ENCODE assay signal across 1 cellular context in the genomic region with DNA sequence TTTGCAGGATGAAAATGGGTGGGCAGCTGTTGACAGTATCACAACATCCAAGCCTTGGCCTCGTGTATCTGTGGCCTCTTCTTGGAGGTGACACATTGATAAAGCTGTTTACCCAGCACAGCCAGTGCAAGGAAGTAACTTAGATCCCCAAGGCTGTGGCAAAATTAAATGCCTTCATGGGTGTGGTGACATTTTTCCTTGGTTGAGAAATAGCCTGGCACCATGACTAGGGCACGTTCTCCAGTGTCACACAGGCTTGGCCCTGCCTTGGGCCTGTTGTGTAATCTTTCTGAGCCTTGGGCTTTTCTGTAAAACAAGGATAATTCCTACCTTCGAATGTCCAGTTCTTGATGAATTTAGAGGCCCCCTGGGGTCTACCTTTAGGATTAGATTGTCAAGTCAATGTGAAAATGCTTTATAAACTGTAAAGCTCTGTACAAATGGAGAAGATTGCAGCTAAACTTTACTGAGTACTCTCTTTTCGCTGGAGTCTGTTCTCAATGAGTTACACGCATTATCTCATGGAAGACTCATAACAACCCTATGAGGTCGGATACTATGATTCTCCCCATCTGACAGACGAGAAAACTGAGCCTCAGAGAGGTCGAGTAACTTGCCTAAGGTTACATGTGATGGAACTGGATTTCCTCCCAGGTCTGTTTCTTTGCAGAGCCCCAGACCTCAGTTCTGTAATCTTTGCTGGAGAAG.
TF ChIP-seq lines count a peak whose summit lies in the region.

No MANE protein-coding gene starts in this region.

TF ChIP-seq in HepG2, 621 proteins besides CTCF, POLR2A, EP300 and RAD21:
- TF ChIP-seq, protein P1, sequence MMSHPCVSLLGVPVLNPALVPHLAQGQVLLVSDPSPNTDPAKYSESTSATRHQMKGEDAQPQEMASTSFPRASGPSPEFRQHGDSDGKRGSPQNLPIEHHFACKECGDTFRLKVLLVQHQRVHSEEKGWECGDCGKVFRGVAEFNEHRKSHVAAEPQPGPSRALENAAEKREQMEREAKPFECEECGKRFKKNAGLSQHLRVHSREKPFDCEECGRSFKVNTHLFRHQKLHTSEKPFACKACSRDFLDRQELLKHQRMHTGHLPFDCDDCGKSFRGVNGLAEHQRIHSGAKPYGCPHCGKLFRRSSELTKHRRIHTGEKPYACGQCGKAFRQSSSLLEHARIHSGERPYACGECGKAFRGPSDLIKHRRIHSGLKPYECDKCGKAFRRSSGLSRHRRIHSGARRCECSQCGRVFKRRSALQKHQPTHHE (CRISPR knock-in tag; IDR thresholded peaks at IDR 0.05; ENCODE audit: borderline replicate concordance): no peak
- TF ChIP-seq ETV6 (CRISPR knock-in tag; conservative IDR thresholded peaks at IDR 0.05) (no peak), ZNF670 (CRISPR knock-in tag; IDR thresholded peaks at IDR 0.05; ENCODE audit: borderline replicate concordance) (no peak), CEBPB (IDR thresholded peaks at IDR 0.05; ENCODE audit: borderline replicate concordance, low read depth, low read length) (peak; percentile 43; the same call in 1 of the 2 replicates)
- TF ChIP-seq, protein P2, sequence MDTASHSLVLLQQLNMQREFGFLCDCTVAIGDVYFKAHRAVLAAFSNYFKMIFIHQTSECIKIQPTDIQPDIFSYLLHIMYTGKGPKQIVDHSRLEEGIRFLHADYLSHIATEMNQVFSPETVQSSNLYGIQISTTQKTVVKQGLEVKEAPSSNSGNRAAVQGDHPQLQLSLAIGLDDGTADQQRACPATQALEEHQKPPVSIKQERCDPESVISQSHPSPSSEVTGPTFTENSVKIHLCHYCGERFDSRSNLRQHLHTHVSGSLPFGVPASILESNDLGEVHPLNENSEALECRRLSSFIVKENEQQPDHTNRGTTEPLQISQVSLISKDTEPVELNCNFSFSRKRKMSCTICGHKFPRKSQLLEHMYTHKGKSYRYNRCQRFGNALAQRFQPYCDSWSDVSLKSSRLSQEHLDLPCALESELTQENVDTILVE (CRISPR knock-in tag; IDR thresholded peaks at IDR 0.05): no peak
- TF ChIP-seq, protein P3, sequence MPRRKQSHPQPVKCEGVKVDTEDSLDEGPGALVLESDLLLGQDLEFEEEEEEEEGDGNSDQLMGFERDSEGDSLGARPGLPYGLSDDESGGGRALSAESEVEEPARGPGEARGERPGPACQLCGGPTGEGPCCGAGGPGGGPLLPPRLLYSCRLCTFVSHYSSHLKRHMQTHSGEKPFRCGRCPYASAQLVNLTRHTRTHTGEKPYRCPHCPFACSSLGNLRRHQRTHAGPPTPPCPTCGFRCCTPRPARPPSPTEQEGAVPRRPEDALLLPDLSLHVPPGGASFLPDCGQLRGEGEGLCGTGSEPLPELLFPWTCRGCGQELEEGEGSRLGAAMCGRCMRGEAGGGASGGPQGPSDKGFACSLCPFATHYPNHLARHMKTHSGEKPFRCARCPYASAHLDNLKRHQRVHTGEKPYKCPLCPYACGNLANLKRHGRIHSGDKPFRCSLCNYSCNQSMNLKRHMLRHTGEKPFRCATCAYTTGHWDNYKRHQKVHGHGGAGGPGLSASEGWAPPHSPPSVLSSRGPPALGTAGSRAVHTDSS (CRISPR knock-in tag; conservative IDR thresholded peaks at IDR 0.05): no peak
- TF ChIP-seq, protein P4, sequence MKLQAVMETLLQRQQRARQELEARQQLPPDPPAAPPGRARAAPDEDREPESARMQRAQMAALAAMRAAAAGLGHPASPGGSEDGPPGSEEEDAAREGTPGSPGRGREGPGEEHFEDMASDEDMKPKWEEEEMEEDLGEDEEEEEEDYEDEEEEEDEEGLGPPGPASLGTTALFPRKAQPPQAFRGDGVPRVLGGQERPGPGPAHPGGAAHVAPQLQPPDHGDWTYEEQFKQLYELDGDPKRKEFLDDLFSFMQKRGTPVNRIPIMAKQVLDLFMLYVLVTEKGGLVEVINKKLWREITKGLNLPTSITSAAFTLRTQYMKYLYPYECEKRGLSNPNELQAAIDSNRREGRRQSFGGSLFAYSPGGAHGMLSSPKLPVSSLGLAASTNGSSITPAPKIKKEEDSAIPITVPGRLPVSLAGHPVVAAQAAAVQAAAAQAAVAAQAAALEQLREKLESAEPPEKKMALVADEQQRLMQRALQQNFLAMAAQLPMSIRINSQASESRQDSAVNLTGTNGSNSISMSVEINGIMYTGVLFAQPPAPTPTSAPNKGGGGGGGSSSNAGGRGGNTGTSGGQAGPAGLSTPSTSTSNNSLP (IDR thresholded peaks at IDR 0.05; ENCODE audit: low read depth, low read length): no peak
- TF ChIP-seq, protein P5, sequence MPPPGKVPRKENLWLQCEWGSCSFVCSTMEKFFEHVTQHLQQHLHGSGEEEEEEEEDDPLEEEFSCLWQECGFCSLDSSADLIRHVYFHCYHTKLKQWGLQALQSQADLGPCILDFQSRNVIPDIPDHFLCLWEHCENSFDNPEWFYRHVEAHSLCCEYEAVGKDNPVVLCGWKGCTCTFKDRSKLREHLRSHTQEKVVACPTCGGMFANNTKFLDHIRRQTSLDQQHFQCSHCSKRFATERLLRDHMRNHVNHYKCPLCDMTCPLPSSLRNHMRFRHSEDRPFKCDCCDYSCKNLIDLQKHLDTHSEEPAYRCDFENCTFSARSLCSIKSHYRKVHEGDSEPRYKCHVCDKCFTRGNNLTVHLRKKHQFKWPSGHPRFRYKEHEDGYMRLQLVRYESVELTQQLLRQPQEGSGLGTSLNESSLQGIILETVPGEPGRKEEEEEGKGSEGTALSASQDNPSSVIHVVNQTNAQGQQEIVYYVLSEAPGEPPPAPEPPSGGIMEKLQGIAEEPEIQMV (CRISPR knock-in tag; IDR thresholded peaks at IDR 0.05; ENCODE audit: low read depth): no peak
- TF ChIP-seq, protein P6, sequence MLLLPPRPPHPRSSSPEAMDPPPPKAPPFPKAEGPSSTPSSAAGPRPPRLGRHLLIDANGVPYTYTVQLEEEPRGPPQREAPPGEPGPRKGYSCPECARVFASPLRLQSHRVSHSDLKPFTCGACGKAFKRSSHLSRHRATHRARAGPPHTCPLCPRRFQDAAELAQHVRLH (CRISPR knock-in tag; IDR thresholded peaks at IDR 0.05; ENCODE audit: borderline replicate concordance, low read depth): no peak
